Comparison of ENCODE assay signal across 17 cellular contexts in the genomic region with DNA sequence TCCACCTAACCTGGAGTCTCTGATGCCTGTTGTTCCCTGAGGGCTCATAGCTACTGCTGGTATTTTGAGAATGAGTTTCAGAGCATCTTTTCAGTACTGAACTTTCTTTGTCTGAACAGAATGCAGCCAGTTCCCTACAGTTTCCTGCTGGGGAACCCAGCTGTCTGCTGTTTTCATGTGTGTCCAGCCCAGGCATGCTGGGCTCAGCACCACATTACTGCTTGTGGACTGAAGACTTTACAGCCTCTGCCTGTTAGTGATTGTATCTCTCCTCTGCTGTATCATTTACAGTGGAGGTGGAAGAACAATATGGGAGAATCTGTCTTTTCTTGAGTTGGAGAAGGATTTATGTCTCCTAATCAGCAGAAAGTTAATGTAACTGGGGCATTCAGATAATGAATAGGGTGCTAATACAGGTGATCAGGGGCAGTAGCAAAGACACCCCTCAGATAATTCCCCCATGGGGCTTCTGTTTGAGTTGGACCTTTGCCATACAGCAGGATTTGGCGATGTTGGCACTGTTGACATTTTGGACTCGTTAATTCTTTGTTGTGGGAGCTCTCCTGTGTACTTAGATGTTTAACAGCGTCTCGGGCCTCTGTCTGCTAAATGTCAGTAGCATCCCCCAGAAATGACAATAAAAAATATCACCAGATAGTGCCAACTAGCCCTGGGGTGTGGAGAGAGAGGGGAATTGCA.
DNase-seq lines count a peak whose midpoint lies in the region.
"Had no signal": no experiment of that assay in that cellular context is flagged by ENCODE, and none has a peak within 500 bp of the region (broad histone marks: within the 10 kb centered on the region; RNA-seq: fewer than 3 reads in every experiment).

No MANE protein-coding gene starts in this region.

- H3K4me1 ChIP-seq in NT2/D1 (ENCODE audit: insufficient read depth, insufficient read length): no peaks in the 10 kb centered on the region
- H3K4me1 ChIP-seq: colonic mucosa, esophagus muscularis mucosa, tibial artery had no signal

- peak; percentile 91 for DNase-seq in COR-L47 (lab: John Stamatoyannopoulos, UW)
- DNase-seq in NCI-H1105 (lab: John Stamatoyannopoulos, UW): peak; percentile 60
- DNase-seq in NT2/D1 (ENCODE audit: low read depth, low spot score): peak; percentile 59
- DNase-seq in medulla oblongata (ENCODE audit: extremely low spot score): peak; percentile 11
- no peak for DNase-seq in activated CD4-positive, alpha-beta T cell treated with anti-CD3 and anti-CD28 coated beads for 1 hour
- no peak for DNase-seq in NCI-H2081 treated with DMSO at 0.1 percent for 48 hours (lab: John Stamatoyannopoulos, UW)
- DNase-seq in NAMALWA (ENCODE audit: low spot score): no peak
- DNase-seq in SKM-1 treated with dmso at 0.1 percent for 144 hours (lab: John Stamatoyannopoulos, UW; ENCODE audit: unreplicated experiment): no peak
- DNase-seq: activated CD8-positive, alpha-beta T cell treated with anti-CD3 and anti-CD28 coated beads for 36 hours; colonic mucosa; left colon; naive B cell; NCI-H1436 treated with DMSO at 0.1 percent for 48 hours; SIG-M5; tibial artery had no signal

- no peaks in the 10 kb centered on the region for H3K9me3 ChIP-seq in NT2/D1 (ENCODE audit: insufficient read depth, low read length)
- H3K9me3 ChIP-seq: colonic mucosa, esophagus muscularis mucosa, tibial artery had no signal

- H3K9ac ChIP-seq in NT2/D1 (ENCODE audit: insufficient read length, low read depth): no peak overlapping the region

- no peak overlapping the region for H3K4me3 ChIP-seq in NT2/D1 (ENCODE audit: insufficient read length, low read depth)
- H3K4me3 ChIP-seq: colonic mucosa, esophagus muscularis mucosa, K562, tibial artery had no signal

- H3K27me3 ChIP-seq in NT2/D1 (ENCODE audit: insufficient read depth, insufficient read length): no peaks in the 10 kb centered on the region
- H3K27me3 ChIP-seq: colonic mucosa, esophagus muscularis mucosa, tibial artery had no signal

- no peaks in the 10 kb centered on the region for H3K36me3 ChIP-seq in NT2/D1 (ENCODE audit: insufficient read depth, insufficient read length, low read length)
- H3K36me3 ChIP-seq: colonic mucosa, esophagus muscularis mucosa, tibial artery had no signal

Comparison
In these comparisons a context has a peak if more than half of its experiments do, and no peak if none do; other contexts are left out.
1. DNase-seq: peak in COR-L47 (single experiment), NCI-H1105 (single experiment), NT2/D1 (single experiment) and medulla oblongata (single experiment); none in activated CD4-positive, alpha-beta T cell treated with anti-CD3 and anti-CD28 coated beads for 1 hour (single experiment), NCI-H2081 treated with DMSO at 0.1 percent for 48 hours (single experiment), NAMALWA (single experiment) and SKM-1 treated with dmso at 0.1 percent for 144 hours (single experiment).